2 cellular contexts compared by ENCODE assay signal in the genomic region with DNA sequence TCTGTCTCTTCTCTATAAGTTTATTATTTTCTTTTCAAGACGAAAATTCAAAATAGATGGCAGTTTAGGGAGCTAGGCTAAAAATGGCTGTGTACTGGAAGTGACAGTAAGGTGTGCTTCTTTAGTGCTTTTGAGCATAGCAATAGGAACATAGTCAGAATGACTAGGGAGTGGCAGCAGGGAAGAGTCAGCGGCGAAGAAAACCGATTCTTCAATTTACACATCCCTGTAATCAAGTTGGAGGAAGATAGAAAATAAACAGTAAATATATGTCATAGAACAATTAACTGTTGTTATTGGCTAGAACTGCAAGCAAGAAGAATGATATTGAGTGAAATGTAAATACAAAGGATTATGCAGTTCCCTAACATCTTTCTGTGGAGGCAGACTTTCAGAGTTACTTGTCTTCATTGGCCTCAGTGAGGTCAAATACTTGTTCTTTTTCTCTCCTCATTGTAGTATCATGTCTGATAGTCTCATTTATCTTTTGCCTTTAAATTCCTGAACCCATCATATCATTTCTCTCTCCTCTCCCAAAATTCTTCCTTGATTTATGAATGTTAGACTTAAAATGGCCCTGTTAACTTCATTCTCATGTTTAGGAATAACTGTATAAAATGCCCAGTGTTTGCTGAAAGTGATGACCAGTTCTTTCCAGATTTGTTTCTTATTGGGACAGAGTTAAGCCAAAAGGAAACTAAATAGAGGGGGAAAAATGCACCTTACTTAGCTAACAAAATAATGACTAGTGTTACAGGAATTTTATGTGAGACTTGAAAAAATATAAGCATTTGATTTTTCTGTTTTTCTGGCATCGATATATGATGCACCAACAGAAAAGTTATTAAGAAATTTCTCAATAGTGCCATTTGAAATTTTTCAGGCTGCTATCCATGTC.
TF ChIP-seq lines count a peak whose summit lies in the region.

No MANE protein-coding gene starts in this region.

TF ChIP-seq in SK-N-SH, 30 proteins besides CTCF, POLR2A, EP300 and RAD21 (continued from another document):
- TF ChIP-seq FOXM1 (IDR thresholded peaks at IDR 0.05; ENCODE audit: low read depth) (no peak), ELF1 (IDR thresholded peaks at IDR 0.05) (no peak), FOSL2 (IDR thresholded peaks at IDR 0.05; ENCODE audit: borderline replicate concordance, low read depth) (no peak), NRF1 (IDR thresholded peaks at IDR 0.05; ENCODE audit: low read depth, low read length) (no peak), TEAD4 (IDR thresholded peaks at IDR 0.05; ENCODE audit: borderline replicate concordance, insufficient read depth) (no peak), GABPA (IDR thresholded peaks at IDR 0.05; ENCODE audit: low read depth) (no peak), RFX5 (IDR thresholded peaks at IDR 0.05; ENCODE audit: low read length) (no peak), GATA2 (CRISPR knock-in tag; IDR thresholded peaks at IDR 0.05) (no peak), SIN3A (IDR thresholded peaks at IDR 0.05; ENCODE audit: borderline replicate concordance, low read depth, low read length) (no peak), TCF12 (IDR thresholded peaks at IDR 0.05) (no peak), MAX (IDR thresholded peaks at IDR 0.05; ENCODE audit: low read depth) (no peak), EZH2phosphoT487 (IDR thresholded peaks at IDR 0.05; ENCODE audit: borderline replicate concordance, low read depth) (no peak), NFIC (IDR thresholded peaks at IDR 0.05; ENCODE audit: borderline replicate concordance) (no peak), USF1 (IDR thresholded peaks at IDR 0.05; ENCODE audit: borderline replicate concordance, low read depth) (no peak)

TF ChIP-seq in SK-N-SH treated with all-trans-retinoic acid at 6 μM for 48 hours, 23 proteins besides CTCF, POLR2A, EP300 and RAD21 (continued from another document):
- TF ChIP-seq, protein P1, sequence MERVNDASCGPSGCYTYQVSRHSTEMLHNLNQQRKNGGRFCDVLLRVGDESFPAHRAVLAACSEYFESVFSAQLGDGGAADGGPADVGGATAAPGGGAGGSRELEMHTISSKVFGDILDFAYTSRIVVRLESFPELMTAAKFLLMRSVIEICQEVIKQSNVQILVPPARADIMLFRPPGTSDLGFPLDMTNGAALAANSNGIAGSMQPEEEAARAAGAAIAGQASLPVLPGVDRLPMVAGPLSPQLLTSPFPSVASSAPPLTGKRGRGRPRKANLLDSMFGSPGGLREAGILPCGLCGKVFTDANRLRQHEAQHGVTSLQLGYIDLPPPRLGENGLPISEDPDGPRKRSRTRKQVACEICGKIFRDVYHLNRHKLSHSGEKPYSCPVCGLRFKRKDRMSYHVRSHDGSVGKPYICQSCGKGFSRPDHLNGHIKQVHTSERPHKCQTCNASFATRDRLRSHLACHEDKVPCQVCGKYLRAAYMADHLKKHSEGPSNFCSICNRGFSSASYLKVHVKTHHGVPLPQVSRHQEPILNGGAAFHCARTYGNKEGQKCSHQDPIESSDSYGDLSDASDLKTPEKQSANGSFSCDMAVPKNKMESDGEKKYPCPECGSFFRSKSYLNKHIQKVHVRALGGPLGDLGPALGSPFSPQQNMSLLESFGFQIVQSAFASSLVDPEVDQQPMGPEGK (CRISPR knock-in tag; IDR thresholded peaks at IDR 0.05; ENCODE audit: borderline replicate concordance), result no peak
- TF ChIP-seq ESRRG (CRISPR knock-in tag; IDR thresholded peaks at IDR 0.05), result no peak
- no peak for TF ChIP-seq ISL1 (CRISPR knock-in tag; IDR thresholded peaks at IDR 0.05)
- TF ChIP-seq, protein P2, sequence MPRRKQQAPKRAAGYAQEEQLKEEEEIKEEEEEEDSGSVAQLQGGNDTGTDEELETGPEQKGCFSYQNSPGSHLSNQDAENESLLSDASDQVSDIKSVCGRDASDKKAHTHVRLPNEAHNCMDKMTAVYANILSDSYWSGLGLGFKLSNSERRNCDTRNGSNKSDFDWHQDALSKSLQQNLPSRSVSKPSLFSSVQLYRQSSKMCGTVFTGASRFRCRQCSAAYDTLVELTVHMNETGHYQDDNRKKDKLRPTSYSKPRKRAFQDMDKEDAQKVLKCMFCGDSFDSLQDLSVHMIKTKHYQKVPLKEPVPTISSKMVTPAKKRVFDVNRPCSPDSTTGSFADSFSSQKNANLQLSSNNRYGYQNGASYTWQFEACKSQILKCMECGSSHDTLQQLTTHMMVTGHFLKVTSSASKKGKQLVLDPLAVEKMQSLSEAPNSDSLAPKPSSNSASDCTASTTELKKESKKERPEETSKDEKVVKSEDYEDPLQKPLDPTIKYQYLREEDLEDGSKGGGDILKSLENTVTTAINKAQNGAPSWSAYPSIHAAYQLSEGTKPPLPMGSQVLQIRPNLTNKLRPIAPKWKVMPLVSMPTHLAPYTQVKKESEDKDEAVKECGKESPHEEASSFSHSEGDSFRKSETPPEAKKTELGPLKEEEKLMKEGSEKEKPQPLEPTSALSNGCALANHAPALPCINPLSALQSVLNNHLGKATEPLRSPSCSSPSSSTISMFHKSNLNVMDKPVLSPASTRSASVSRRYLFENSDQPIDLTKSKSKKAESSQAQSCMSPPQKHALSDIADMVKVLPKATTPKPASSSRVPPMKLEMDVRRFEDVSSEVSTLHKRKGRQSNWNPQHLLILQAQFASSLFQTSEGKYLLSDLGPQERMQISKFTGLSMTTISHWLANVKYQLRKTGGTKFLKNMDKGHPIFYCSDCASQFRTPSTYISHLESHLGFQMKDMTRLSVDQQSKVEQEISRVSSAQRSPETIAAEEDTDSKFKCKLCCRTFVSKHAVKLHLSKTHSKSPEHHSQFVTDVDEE (CRISPR knock-in tag; IDR thresholded peaks at IDR 0.05), result no peak
- no peak for TF ChIP-seq BACH2 (CRISPR knock-in tag; IDR thresholded peaks at IDR 0.05; ENCODE audit: borderline replicate concordance)
- TF ChIP-seq TOX (CRISPR knock-in tag; IDR thresholded peaks at IDR 0.05; ENCODE audit: borderline replicate concordance), result no peak
- TF ChIP-seq RARB (CRISPR knock-in tag; IDR thresholded peaks at IDR 0.05), result no peak
- TF ChIP-seq GLIS3 (CRISPR knock-in tag; IDR thresholded peaks at IDR 0.05), result no peak
- no peak for TF ChIP-seq TCF4 (CRISPR knock-in tag; IDR thresholded peaks at IDR 0.05; ENCODE audit: borderline replicate concordance)
- TF ChIP-seq ARNTL (CRISPR knock-in tag; IDR thresholded peaks at IDR 0.05; ENCODE audit: borderline replicate concordance, low read depth), result no peak
- no peak for TF ChIP-seq CSDC2 (CRISPR knock-in tag; IDR thresholded peaks at IDR 0.05)
- no peak for TF ChIP-seq CSRNP3 (CRISPR knock-in tag; IDR thresholded peaks at IDR 0.05)
- no peak for TF ChIP-seq ZFP30 (CRISPR knock-in tag; IDR thresholded peaks at IDR 0.05)
